ENCODE assay signal across 9 cellular contexts in the genomic region with DNA sequence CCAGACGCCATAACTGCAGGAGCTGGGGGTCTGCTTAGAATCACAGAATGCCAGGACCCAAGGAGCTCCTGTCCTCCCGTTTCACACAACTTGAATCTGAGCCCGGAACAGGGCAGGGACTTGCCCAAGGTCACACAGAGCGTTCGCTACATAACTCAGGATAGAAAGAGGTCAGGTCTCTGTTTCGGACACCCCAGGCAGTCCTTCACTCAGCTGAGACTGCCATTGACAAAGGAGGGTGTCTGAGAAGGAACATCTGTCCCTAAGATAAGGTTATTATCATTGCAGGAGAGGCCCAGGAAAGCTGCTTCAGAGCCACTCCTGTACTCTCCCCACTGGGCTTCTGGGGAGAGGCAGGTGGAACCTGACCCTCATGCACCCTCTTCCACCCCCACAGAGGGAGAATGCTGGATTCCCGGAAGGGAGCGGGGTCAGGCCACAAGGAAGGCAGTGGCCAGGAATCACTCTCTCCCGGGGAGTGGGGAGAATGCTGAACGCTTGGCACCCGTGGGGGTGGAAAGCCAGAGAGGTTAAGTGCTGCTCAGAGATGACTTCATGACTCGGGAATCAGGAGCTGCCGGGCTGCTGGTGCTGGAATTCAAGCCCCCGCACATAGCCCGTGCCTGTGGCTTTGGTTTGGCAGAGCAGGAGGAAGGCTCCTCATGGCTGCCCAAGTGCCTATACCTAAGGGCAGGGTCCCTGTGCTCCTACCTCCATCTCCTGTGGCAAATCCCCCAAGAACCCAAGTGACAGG. TPM values are rescaled to one million over a fixed set of nuclear protein-coding genes. Genes with fewer than 3 reads are reported as not detected.
DNase-seq lines count a peak whose midpoint lies in the region; ATAC-seq and TF ChIP-seq lines count a peak whose summit lies in the region.
"Had no signal": no experiment of that assay in that cellular context is flagged by ENCODE, and none has a peak within 500 bp of the region (broad histone marks: within the 10 kb centered on the region; RNA-seq: fewer than 3 reads in every experiment).

No MANE protein-coding gene starts in this region.

- H3K9me1 ChIP-seq in IMR-90 (ENCODE audit: insufficient read depth, low read length): peaks cover 42% of the 10 kb centered on the region

- DNase-seq in IMR-90 (peak; percentile 94), tibial nerve (ENCODE audit: low spot score in 2 of 2) (no peak), RPMI8226 (no peak), posterior cingulate gyrus (no peak), HuH-7 (ENCODE audit: low spot score) (no peak)
- no peak for DNase-seq in activated T-cell treated with anti-CD3 and anti-CD28 coated beads, Interleukin-2, amount 50 U/mL, for 72 hours
- DNase-seq: SIG-M5 had no signal

- peak overlapping the region; percentile 89 for H2BK20ac ChIP-seq in IMR-90 (ENCODE audit: low read depth, low read length)

- in situ Hi-C loops in IMR-90 (cut with MboI; ENCODE audit: low sequenced_read_pairs): loop anchor here (25.0 kb wide), 1 partner anchor 575 kb away; the partner anchor contains the start of gene PLTP

- peaks cover 42 to 86% of the 10 kb centered on the region in 2 experiments for H3K79me1 ChIP-seq in IMR-90 (ENCODE audit: low read depth in 1 of 2, low read length in 2 of 2)

- peak overlapping the region; percentile 59 for H3K4me2 ChIP-seq in IMR-90 (ENCODE audit: low read depth, low read length)

- H3K4me3 ChIP-seq in IMR-90 (ENCODE audit: insufficient read depth, low read depth, low read length) (no peak overlapping the region), liver (ENCODE audit: low read depth in 1 of 3, low read length in 3 of 3) (peak overlapping the region in 1 of 3 donors; percentile 3), tibial nerve (no peak overlapping the region)

- TF ChIP-seq CTCF in IMR-90 (conservative IDR thresholded peaks at IDR 0.05; ENCODE audit: low read depth, low read length): no peak
- no peak for TF ChIP-seq CTCF in liver (IDR thresholded peaks at IDR 0.05; ENCODE audit: low read depth, low read length, missing input control)
- TF ChIP-seq CTCF in tibial nerve (IDR thresholded peaks at IDR 0.05): no peak

- H3K18ac ChIP-seq in IMR-90 (ENCODE audit: low read depth, low read length): peak overlapping the region; percentile 83

- H3K23ac ChIP-seq in IMR-90 (ENCODE audit: low read depth, low read length): peak overlapping the region; percentile 90

- no peak for TF ChIP-seq POLR2A in IMR-90 (IDR thresholded peaks at IDR 0.05; ENCODE audit: low read depth, low read length)
- TF ChIP-seq POLR2A in tibial nerve (IDR thresholded peaks at IDR 0.05): peak in 1 of 2 donors; percentile 23

- dilution Hi-C loops in IMR-90 (cut with HindIII; ENCODE audit: low sequenced_read_pairs, unreplicated experiment): no loop called here

- H2BK120ac ChIP-seq in IMR-90 (ENCODE audit: low read depth, low read length): peak overlapping the region; percentile 98

- H3K56ac ChIP-seq in IMR-90 (ENCODE audit: extremely low read depth, insufficient read depth, low read length): peak overlapping the region; percentile 90

- H3K36me3 ChIP-seq in IMR-90 (ENCODE audit: control insufficient read depth, insufficient read depth, low read length) (peaks cover 49% of the 10 kb centered on the region), liver (ENCODE audit: control insufficient read depth in 4 of 4, insufficient read depth in 3 of 4, low read depth in 1 of 4, low read length in 3 of 4) (peaks cover 2 to 36% (median 17%) of the 10 kb centered on the region in 4 donors), tibial nerve (peaks cover 0 to 19% (median 0%) of the 10 kb centered on the region in 3 donors)

- H3K14ac ChIP-seq in IMR-90 (replicated peaks; ENCODE audit: low read depth, low read length): peak overlapping the region; percentile 77

- H3K9ac ChIP-seq in IMR-90 (ENCODE audit: low read depth, low read length) (peak overlapping the region; percentile 47), liver (ENCODE audit: low read depth in 1 of 2, low read length in 2 of 2) (peak overlapping the region; percentile 31 to 69)

- H3K4me1 Mint-ChIP-seq in dendritic cell treated with granulocyte-macrophage colony-stimulating factor and Interleukin-4, amounts not matched to agents 40 ng/mL and 50 ng/mL, for 4 days (ENCODE audit: low read depth): peaks cover 62% of the 10 kb centered on the region
- no peaks in the 10 kb centered on the region for H3K4me1 Mint-ChIP-seq in activated T-cell treated with anti-CD3 and anti-CD28 coated beads, Interleukin-2, amount 50 U/mL, for 72 hours (ENCODE audit: low read depth)

- TF ChIP-seq EP300 in tibial nerve (IDR thresholded peaks at IDR 0.05): peak; percentile 36 to 81

- no peaks in the 10 kb centered on the region for H3K27me3 Mint-ChIP-seq in dendritic cell treated with granulocyte-macrophage colony-stimulating factor and Interleukin-4, amounts not matched to agents 40 ng/mL and 50 ng/mL, for 4 days
- no peaks in the 10 kb centered on the region for H3K27me3 Mint-ChIP-seq in activated T-cell treated with anti-CD3 and anti-CD28 coated beads, Interleukin-2, amount 50 U/mL, for 72 hours (ENCODE audit: low read depth)

- H3K27ac ChIP-seq in IMR-90 (ENCODE audit: insufficient read depth, low read length) (peak overlapping the region; percentile 97), liver (ENCODE audit: low read depth in 1 of 2, low read length in 2 of 2) (peak overlapping the region; percentile 81 to 97), tibial nerve (peak overlapping the region; percentile 64 to 98 (median 90))

- H2AK5ac ChIP-seq in IMR-90 (ENCODE audit: low read depth, low read length): peak overlapping the region; percentile 97

- peak overlapping the region; percentile 78 for H2AK9ac ChIP-seq in IMR-90 (replicated peaks; ENCODE audit: low read depth, low read length, poor library complexity)

- no peaks in the 10 kb centered on the region for H3K9me3 Mint-ChIP-seq in dendritic cell treated with granulocyte-macrophage colony-stimulating factor and Interleukin-4, amounts not matched to agents 40 ng/mL and 50 ng/mL, for 4 days
- no peaks in the 10 kb centered on the region for H3K9me3 Mint-ChIP-seq in activated T-cell treated with anti-CD3 and anti-CD28 coated beads, Interleukin-2, amount 50 U/mL, for 72 hours

- peaks cover 74% of the 10 kb centered on the region for H3K36me3 Mint-ChIP-seq in dendritic cell treated with granulocyte-macrophage colony-stimulating factor and Interleukin-4, amounts not matched to agents 40 ng/mL and 50 ng/mL, for 4 days (ENCODE audit: low read depth)
- peaks cover 3 to 6% of the 10 kb centered on the region in 2 donors for H3K36me3 Mint-ChIP-seq in activated T-cell treated with anti-CD3 and anti-CD28 coated beads, Interleukin-2, amount 50 U/mL, for 72 hours (ENCODE audit: insufficient read depth in 2 of 2)

- 0% methylated on average over 2 of the region's 15 CpGs; no CpG with 5 or more reads in 1 of the 2 experiments for WGBS in IMR-90 (ENCODE audit: extremely low coverage in 2 of 2, insufficient read length in 1 of 2), 2 experiments
- WGBS in liver: 25% methylated on average over 15 of the region's 15 CpGs
- 12 to 34% methylated on average over 15 of the region's 15 CpGs for WGBS in tibial nerve, 2 donors

- CTCF ChIA-PET in IMR-90 (lab: Yijun Ruan, JAX): interaction anchor here (0.6 to 1.1 kb wide), 2 partner anchors 15 to 99 kb away, joined by 3 to 4 read pairs; no protein-coding TSS in a partner anchor

- no TSS peak for BruUV-seq in IMR-90 (replicated peaks; lab: Mats Ljungman, UMichigan)

- TF ChIP-seq RAD21 in IMR-90 (IDR thresholded peaks at IDR 0.05; ENCODE audit: low read length) (no peak), liver (IDR thresholded peaks at IDR 0.05) (peak in 1 of 2 donors; percentile 11)

- no peak overlapping the region for H3K4me3 Mint-ChIP-seq in dendritic cell treated with granulocyte-macrophage colony-stimulating factor and Interleukin-4, amounts not matched to agents 40 ng/mL and 50 ng/mL, for 4 days
- no peak overlapping the region for H3K4me3 Mint-ChIP-seq in activated T-cell treated with anti-CD3 and anti-CD28 coated beads, Interleukin-2, amount 50 U/mL, for 72 hours

- H4K91ac ChIP-seq in IMR-90 (ENCODE audit: insufficient read depth, low read depth, low read length): peak overlapping the region; percentile 91

- H3K4me1 ChIP-seq in IMR-90 (ENCODE audit: control insufficient read depth, insufficient read depth, low read length) (peaks cover 48% of the 10 kb centered on the region), liver (ENCODE audit: control insufficient read depth in 4 of 4, insufficient read depth in 4 of 4, low read length in 3 of 4) (peaks cover 23 to 66% (median 54%) of the 10 kb centered on the region in 4 donors), tibial nerve (peaks cover 0 to 77% (median 65%) of the 10 kb centered on the region in 4 donors)

- H3K27me3 ChIP-seq in IMR-90 (ENCODE audit: control insufficient read depth, insufficient read depth, low read length): no peaks in the 10 kb centered on the region
- no peaks in the 10 kb centered on the region for H3K27me3 ChIP-seq in liver (ENCODE audit: control insufficient read depth in 4 of 4, insufficient read depth in 4 of 4, low read length in 3 of 4)
- no peaks in the 10 kb centered on the region for H3K27me3 ChIP-seq in tibial nerve

- H4K20me1 ChIP-seq in IMR-90 (ENCODE audit: insufficient read depth, low read length): peaks cover 36% of the 10 kb centered on the region

- intact Hi-C loops in IMR-90 (cut with micrococcal nuclease) (loop anchor here (5.0 kb wide), 1 partner anchor 440 kb away; no protein-coding TSS in a partner anchor), posterior cingulate gyrus (cut with DNase I) (no loop called here)
- intact Hi-C loops in dendritic cell treated with granulocyte-macrophage colony-stimulating factor and Interleukin-4, amounts not matched to agents 40 ng/mL and 50 ng/mL, for 4 days (cut with micrococcal nuclease): no loop called here

- peak overlapping the region; percentile 21 for H2AFZ ChIP-seq in IMR-90 (replicated peaks; ENCODE audit: low read length, poor library complexity)

- POLR2A ChIA-PET in IMR-90 (lab: Charles Lee; ENCODE audit: unreplicated experiment): interaction anchor here (0.5 to 2.3 kb wide), 3 partner anchors 10 to 26 kb away, joined by 3 to 11 read pairs (median 4); partner anchors contain the start of genes SDC4 and SYS1

- peak overlapping the region; percentile 96 for H2BK15ac ChIP-seq in IMR-90 (ENCODE audit: low read depth, low read length)

- peak overlapping the region; percentile 99 for H3K4ac ChIP-seq in IMR-90 (ENCODE audit: low read depth, low read length)

- H3K9me3 ChIP-seq in IMR-90 (ENCODE audit: control insufficient read depth, insufficient read depth, low read length) (no peaks in the 10 kb centered on the region), liver (ENCODE audit: control insufficient read depth in 4 of 4, low read length in 3 of 4) (no peaks in the 10 kb centered on the region), tibial nerve (no peaks in the 10 kb centered on the region)

- peak overlapping the region; percentile 17 for H3K27ac Mint-ChIP-seq in dendritic cell treated with granulocyte-macrophage colony-stimulating factor and Interleukin-4, amounts not matched to agents 40 ng/mL and 50 ng/mL, for 4 days
- no peak overlapping the region for H3K27ac Mint-ChIP-seq in activated T-cell treated with anti-CD3 and anti-CD28 coated beads, Interleukin-2, amount 50 U/mL, for 72 hours

- peak overlapping the region; percentile 93 to 94 for H4K8ac ChIP-seq in IMR-90 (ENCODE audit: low read depth in 2 of 2, low read length in 2 of 2)

- ATAC-seq in IMR-90 (ENCODE audit: low read depth): peak; percentile 72
- no peak for ATAC-seq in activated T-cell treated with anti-CD3 and anti-CD28 coated beads, Interleukin-2, amount 50 U/mL, for 72 hours (replicated peaks in 1 of 2)

- peak overlapping the region; percentile 91 for H4K5ac ChIP-seq in IMR-90 (ENCODE audit: low read depth, low read length)

- peak overlapping the region; percentile 95 for H2BK5ac ChIP-seq in IMR-90 (ENCODE audit: low read depth, low read length, poor library complexity, severe bottlenecking)

RNA-seq across cellular contexts. Expression of gene SDC4, which starts 10.7 kb away (rescaled TPM):
- total RNA-seq in IMR-90 (2012; rRNA removed) (265 and 275 TPM in 2 replicates), liver (100 to 1,000 TPM in 1 of 2 donors, 10 to 100 TPM in 1; 54.4 to 147 TPM), tibial nerve (10 to 100 TPM; 41.2 to 72.5 (median 63.4) TPM)
- polyA plus RNA-seq in IMR-90 (2012; rRNA removed) (181 and 203 TPM in 2 replicates), liver (10 to 100 TPM; 80.6 to 86.5 TPM)
- polyA plus RNA-seq in IMR-90 (2012; cell fraction: cytosol; rRNA removed): 183 and 191 TPM in 2 replicates
- polyA plus RNA-seq in IMR-90 (2012; cell fraction: nucleus; rRNA removed; ENCODE audit: low replicate concordance): 58.2 and 85.3 TPM in 2 replicates
- 10 to 100 TPM; 37.7 to 51.1 TPM for total RNA-seq in activated T-cell treated with anti-CD3 and anti-CD28 coated beads, Interleukin-2, amount 50 U/mL, for 72 hours

RNA-seq across cellular contexts. Expression of gene SYS1, which starts 25.4 kb away (rescaled TPM):
- total RNA-seq in IMR-90 (2012; rRNA removed) (12.9 and 16.7 TPM in 2 replicates), liver (10 to 100 TPM; 15.0 to 29.0 TPM), tibial nerve (10 to 100 TPM; 19.2 to 35.6 (median 25.2) TPM)
- polyA plus RNA-seq in IMR-90 (2012; rRNA removed) (24.6 and 29.2 TPM in 2 replicates), liver (10 to 100 TPM; 27.2 to 37.8 TPM)
- polyA plus RNA-seq in IMR-90 (2012; cell fraction: cytosol; rRNA removed): 35.1 and 52.6 TPM in 2 replicates
- 10.9 and 29.3 TPM in 2 replicates for polyA plus RNA-seq in IMR-90 (2012; cell fraction: nucleus; rRNA removed; ENCODE audit: low replicate concordance)
- total RNA-seq in activated T-cell treated with anti-CD3 and anti-CD28 coated beads, Interleukin-2, amount 50 U/mL, for 72 hours: 10 to 100 TPM; 35.4 to 38.8 TPM

RNA-seq across cellular contexts. Expression of gene MATN4, which starts 29.4 kb away (rescaled TPM):
- total RNA-seq in IMR-90 (2012; rRNA removed) (not detected in 2 replicates), liver (not detected), tibial nerve (not detected)
- polyA plus RNA-seq in IMR-90 (2012; rRNA removed) (0.12 and 0.13 TPM in 2 replicates), liver (under 1 TPM in 1 of 2 donors, not detected in 1; 0.05 TPM)
- polyA plus RNA-seq in IMR-90 (2012; cell fraction: cytosol; rRNA removed): 0.11 and 0.16 TPM in 2 replicates
- 0.37 and 1.2 TPM in 2 replicates for polyA plus RNA-seq in IMR-90 (2012; cell fraction: nucleus; rRNA removed; ENCODE audit: low replicate concordance)
- total RNA-seq in activated T-cell treated with anti-CD3 and anti-CD28 coated beads, Interleukin-2, amount 50 U/mL, for 72 hours: 1 to 10 TPM; 3.5 to 5.1 TPM

RNA-seq across cellular contexts. Expression of gene RBPJL, which starts 30.9 kb away (rescaled TPM):
- not detected in 2 replicates for total RNA-seq in IMR-90 (2012; rRNA removed)
- polyA plus RNA-seq in IMR-90 (2012; rRNA removed): not detected in 2 replicates
- not detected in 2 replicates for polyA plus RNA-seq in IMR-90 (2012; cell fraction: cytosol; rRNA removed)
- not detected in 2 replicates for polyA plus RNA-seq in IMR-90 (2012; cell fraction: nucleus; rRNA removed; ENCODE audit: low replicate concordance)
- not detected for total RNA-seq in liver
- polyA plus RNA-seq in liver: not detected
- total RNA-seq in tibial nerve: under 1 TPM in 1 of 4 donors, not detected in 3; 0.44 TPM
- total RNA-seq in activated T-cell treated with anti-CD3 and anti-CD28 coated beads, Interleukin-2, amount 50 U/mL, for 72 hours: not detected

RNA-seq across cellular contexts. Expression of gene TP53TG5, which starts 40.6 kb away (rescaled TPM):
- total RNA-seq in IMR-90 (2012; rRNA removed) (not detected in 2 replicates), liver (not detected), tibial nerve (not detected)
- polyA plus RNA-seq in IMR-90 (2012; rRNA removed) (not detected in 2 replicates), liver (not detected)
- not detected in 2 replicates for polyA plus RNA-seq in IMR-90 (2012; cell fraction: cytosol; rRNA removed)
- not detected in 2 replicates for polyA plus RNA-seq in IMR-90 (2012; cell fraction: nucleus; rRNA removed; ENCODE audit: low replicate concordance)
- under 1 TPM; 0.67 to 0.83 TPM for total RNA-seq in activated T-cell treated with anti-CD3 and anti-CD28 coated beads, Interleukin-2, amount 50 U/mL, for 72 hours
